In the genomic region with DNA sequence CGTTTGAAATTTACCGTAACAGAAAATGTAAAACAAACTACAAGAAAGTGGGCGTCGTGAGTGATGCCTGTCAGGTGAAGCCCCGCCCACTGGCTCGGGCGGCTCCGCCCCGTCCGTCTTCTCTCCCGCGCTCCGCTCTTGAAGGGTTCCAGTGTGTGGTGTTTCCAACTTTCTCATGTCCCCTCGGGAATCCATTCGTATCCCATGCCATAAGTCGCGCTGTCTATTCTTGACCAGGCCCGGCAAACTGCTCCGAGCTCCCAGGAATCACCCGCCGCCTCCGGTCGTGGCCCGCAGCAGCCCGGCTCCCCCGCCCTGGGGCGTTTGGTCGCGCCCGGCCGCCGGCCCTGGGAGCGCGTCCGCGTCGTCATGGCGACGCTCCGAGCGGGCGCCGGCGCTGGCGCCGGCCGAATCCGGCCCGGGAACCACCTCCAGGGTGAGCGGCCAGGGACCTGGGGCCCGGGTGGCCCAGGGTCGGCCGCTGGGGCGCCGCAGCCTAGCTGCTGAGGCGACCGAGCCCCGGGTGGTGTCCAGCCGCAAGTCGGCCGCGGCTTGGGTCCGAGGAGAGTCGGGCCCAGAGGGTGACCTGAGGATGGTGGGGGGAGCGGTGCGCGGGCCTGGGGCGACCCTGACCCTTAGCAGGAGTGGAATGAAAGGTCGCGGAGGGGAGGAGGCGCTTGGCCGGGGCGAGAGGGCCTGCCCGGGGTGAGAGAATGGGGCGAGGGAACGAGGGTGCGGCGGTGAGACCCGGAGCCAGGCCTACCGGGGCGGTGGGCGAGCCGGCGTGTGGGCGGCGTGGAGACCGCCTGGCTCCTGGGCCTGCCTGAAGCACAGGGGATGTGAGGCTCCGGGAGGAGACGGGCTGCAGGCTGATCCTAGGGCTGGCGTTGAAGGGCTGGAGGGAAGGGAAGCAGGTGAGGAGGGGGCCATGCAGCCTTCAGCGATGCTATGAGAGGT, we compare ENCODE assay signal across 1 cellular context.
A peak's percentile ranks its signal among the peaks of the same experiment; 100 is the strongest.
TF ChIP-seq lines count a peak whose summit lies in the region.

A gene (plus strand): TSS at position 375 of the 957 bp plus-strand sequence. CDS start 1,683 bp downstream, outside the sequence.

TF ChIP-seq in HepG2, 621 proteins besides CTCF, POLR2A, EP300 and RAD21 (continued from another document and continues in another):
- TF ChIP-seq, protein P1, sequence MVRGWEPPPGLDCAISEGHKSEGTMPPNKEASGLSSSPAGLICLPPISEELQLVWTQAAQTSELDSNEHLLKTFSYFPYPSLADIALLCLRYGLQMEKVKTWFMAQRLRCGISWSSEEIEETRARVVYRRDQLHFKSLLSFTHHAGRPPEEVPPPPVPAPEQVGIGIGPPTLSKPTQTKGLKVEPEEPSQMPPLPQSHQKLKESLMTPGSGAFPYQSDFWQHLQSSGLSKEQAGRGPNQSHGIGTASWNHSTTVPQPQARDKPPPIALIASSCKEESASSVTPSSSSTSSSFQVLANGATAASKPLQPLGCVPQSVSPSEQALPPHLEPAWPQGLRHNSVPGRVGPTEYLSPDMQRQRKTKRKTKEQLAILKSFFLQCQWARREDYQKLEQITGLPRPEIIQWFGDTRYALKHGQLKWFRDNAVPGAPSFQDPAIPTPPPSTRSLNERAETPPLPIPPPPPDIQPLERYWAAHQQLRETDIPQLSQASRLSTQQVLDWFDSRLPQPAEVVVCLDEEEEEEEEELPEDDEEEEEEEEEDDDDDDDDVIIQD (CRISPR knock-in tag; IDR thresholded peaks at IDR 0.05; ENCODE audit: low read depth): no peak
- no peak for TF ChIP-seq SMYD3 (CRISPR knock-in tag; IDR thresholded peaks at IDR 0.05)
- TF ChIP-seq REXO4 (CRISPR knock-in tag; IDR thresholded peaks at IDR 0.05; ENCODE audit: borderline replicate concordance): no peak
- TF ChIP-seq ZNF326 (CRISPR knock-in tag; IDR thresholded peaks at IDR 0.05; ENCODE audit: borderline replicate concordance): no peak
- TF ChIP-seq, protein P2, sequence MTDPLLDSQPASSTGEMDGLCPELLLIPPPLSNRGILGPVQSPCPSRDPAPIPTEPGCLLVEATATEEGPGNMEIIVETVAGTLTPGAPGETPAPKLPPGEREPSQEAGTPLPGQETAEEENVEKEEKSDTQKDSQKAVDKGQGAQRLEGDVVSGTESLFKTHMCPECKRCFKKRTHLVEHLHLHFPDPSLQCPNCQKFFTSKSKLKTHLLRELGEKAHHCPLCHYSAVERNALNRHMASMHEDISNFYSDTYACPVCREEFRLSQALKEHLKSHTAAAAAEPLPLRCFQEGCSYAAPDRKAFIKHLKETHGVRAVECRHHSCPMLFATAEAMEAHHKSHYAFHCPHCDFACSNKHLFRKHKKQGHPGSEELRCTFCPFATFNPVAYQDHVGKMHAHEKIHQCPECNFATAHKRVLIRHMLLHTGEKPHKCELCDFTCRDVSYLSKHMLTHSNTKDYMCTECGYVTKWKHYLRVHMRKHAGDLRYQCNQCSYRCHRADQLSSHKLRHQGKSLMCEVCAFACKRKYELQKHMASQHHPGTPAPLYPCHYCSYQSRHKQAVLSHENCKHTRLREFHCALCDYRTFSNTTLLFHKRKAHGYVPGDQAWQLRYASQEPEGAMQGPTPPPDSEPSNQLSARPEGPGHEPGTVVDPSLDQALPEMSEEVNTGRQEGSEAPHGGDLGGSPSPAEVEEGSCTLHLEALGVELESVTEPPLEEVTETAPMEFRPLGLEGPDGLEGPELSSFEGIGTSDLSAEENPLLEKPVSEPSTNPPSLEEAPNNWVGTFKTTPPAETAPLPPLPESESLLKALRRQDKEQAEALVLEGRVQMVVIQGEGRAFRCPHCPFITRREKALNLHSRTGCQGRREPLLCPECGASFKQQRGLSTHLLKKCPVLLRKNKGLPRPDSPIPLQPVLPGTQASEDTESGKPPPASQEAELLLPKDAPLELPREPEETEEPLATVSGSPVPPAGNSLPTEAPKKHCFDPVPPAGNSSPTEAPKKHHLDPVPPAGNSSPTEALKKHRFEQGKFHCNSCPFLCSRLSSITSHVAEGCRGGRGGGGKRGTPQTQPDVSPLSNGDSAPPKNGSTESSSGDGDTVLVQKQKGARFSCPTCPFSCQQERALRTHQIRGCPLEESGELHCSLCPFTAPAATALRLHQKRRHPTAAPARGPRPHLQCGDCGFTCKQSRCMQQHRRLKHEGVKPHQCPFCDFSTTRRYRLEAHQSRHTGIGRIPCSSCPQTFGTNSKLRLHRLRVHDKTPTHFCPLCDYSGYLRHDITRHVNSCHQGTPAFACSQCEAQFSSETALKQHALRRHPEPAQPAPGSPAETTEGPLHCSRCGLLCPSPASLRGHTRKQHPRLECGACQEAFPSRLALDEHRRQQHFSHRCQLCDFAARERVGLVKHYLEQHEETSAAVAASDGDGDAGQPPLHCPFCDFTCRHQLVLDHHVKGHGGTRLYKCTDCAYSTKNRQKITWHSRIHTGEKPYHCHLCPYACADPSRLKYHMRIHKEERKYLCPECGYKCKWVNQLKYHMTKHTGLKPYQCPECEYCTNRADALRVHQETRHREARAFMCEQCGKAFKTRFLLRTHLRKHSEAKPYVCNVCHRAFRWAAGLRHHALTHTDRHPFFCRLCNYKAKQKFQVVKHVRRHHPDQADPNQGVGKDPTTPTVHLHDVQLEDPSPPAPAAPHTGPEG (CRISPR knock-in tag; IDR thresholded peaks at IDR 0.05): no peak
- TF ChIP-seq GATAD1 (CRISPR knock-in tag; IDR thresholded peaks at IDR 0.05): no peak
- TF ChIP-seq, protein P3, sequence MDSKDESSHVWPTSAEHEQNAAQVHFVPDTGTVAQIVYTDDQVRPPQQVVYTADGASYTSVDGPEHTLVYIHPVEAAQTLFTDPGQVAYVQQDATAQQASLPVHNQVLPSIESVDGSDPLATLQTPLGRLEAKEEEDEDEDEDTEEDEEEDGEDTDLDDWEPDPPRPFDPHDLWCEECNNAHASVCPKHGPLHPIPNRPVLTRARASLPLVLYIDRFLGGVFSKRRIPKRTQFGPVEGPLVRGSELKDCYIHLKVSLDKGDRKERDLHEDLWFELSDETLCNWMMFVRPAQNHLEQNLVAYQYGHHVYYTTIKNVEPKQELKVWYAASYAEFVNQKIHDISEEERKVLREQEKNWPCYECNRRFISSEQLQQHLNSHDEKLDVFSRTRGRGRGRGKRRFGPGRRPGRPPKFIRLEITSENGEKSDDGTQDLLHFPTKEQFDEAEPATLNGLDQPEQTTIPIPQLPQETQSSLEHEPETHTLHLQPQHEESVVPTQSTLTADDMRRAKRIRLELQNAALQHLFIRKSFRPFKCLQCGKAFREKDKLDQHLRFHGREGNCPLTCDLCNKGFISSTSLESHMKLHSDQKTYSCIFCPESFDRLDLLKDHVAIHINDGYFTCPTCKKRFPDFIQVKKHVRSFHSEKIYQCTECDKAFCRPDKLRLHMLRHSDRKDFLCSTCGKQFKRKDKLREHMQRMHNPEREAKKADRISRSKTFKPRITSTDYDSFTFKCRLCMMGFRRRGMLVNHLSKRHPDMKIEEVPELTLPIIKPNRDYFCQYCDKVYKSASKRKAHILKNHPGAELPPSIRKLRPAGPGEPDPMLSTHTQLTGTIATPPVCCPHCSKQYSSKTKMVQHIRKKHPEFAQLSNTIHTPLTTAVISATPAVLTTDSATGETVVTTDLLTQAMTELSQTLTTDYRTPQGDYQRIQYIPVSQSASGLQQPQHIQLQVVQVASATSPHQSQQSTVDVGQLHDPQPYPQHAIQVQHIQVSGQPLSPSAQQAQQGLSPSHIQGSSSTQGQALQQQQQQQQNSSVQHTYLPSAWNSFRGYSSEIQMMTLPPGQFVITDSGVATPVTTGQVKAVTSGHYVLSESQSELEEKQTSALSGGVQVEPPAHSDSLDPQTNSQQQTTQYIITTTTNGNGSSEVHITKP (CRISPR knock-in tag; IDR thresholded peaks at IDR 0.05; ENCODE audit: low read depth): peak; percentile 99
- TF ChIP-seq, protein P4, sequence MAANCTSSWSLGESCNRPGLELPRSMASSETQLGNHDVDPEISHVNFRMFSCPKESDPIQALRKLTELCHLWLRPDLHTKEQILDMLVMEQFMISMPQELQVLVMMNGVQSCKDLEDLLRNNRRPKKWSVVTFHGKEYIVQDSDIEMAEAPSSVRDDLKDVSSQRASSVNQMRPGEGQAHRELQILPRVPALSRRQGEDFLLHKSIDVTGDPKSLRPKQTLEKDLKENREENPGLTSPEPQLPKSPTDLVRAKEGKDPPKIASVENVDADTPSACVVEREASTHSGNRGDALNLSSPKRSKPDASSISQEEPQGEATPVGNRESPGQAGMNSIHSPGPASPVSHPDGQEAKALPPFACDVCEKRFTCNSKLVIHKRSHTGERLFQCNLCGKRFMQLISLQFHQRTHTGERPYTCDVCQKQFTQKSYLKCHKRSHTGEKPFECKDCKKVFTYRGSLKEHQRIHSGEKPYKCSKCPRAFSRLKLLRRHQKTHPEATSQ (CRISPR knock-in tag; IDR thresholded peaks at IDR 0.05; ENCODE audit: borderline replicate concordance): no peak
- TF ChIP-seq TEAD2 (CRISPR knock-in tag; IDR thresholded peaks at IDR 0.05): no peak
- TF ChIP-seq SRSF4 (IDR thresholded peaks at IDR 0.05; ENCODE audit: low read depth, low read length, poor library complexity, severe bottlenecking): no peak
- TF ChIP-seq, protein P5, sequence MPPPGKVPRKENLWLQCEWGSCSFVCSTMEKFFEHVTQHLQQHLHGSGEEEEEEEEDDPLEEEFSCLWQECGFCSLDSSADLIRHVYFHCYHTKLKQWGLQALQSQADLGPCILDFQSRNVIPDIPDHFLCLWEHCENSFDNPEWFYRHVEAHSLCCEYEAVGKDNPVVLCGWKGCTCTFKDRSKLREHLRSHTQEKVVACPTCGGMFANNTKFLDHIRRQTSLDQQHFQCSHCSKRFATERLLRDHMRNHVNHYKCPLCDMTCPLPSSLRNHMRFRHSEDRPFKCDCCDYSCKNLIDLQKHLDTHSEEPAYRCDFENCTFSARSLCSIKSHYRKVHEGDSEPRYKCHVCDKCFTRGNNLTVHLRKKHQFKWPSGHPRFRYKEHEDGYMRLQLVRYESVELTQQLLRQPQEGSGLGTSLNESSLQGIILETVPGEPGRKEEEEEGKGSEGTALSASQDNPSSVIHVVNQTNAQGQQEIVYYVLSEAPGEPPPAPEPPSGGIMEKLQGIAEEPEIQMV (CRISPR knock-in tag; IDR thresholded peaks at IDR 0.05; ENCODE audit: low read depth): peak; percentile 61; the same call in 1 of the 2 replicates
- TF ChIP-seq PHF21A (CRISPR knock-in tag; IDR thresholded peaks at IDR 0.05): peak; percentile 31; the same call in 1 of the 2 replicates
- TF ChIP-seq, protein P6, sequence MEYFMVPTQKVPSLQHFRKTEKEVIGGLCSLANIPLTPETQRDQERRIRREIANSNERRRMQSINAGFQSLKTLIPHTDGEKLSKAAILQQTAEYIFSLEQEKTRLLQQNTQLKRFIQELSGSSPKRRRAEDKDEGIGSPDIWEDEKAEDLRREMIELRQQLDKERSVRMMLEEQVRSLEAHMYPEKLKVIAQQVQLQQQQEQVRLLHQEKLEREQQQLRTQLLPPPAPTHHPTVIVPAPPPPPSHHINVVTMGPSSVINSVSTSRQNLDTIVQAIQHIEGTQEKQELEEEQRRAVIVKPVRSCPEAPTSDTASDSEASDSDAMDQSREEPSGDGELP (IDR thresholded peaks at IDR 0.05; ENCODE audit: borderline replicate concordance, low read depth): no peak
- TF ChIP-seq, protein P7, sequence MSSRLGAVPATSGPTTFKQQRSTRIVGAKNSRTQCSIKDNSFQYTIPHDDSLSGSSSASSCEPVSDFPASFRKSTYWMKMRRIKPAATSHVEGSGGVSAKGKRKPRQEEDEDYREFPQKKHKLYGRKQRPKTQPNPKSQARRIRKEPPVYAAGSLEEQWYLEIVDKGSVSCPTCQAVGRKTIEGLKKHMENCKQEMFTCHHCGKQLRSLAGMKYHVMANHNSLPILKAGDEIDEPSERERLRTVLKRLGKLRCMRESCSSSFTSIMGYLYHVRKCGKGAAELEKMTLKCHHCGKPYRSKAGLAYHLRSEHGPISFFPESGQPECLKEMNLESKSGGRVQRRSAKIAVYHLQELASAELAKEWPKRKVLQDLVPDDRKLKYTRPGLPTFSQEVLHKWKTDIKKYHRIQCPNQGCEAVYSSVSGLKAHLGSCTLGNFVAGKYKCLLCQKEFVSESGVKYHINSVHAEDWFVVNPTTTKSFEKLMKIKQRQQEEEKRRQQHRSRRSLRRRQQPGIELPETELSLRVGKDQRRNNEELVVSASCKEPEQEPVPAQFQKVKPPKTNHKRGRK (CRISPR knock-in tag; IDR thresholded peaks at IDR 0.05): no peak
- TF ChIP-seq RBM22 (optimal IDR thresholded peaks at IDR 0.05; ENCODE audit: low read length): peak; percentile 59
- TF ChIP-seq, protein P8, sequence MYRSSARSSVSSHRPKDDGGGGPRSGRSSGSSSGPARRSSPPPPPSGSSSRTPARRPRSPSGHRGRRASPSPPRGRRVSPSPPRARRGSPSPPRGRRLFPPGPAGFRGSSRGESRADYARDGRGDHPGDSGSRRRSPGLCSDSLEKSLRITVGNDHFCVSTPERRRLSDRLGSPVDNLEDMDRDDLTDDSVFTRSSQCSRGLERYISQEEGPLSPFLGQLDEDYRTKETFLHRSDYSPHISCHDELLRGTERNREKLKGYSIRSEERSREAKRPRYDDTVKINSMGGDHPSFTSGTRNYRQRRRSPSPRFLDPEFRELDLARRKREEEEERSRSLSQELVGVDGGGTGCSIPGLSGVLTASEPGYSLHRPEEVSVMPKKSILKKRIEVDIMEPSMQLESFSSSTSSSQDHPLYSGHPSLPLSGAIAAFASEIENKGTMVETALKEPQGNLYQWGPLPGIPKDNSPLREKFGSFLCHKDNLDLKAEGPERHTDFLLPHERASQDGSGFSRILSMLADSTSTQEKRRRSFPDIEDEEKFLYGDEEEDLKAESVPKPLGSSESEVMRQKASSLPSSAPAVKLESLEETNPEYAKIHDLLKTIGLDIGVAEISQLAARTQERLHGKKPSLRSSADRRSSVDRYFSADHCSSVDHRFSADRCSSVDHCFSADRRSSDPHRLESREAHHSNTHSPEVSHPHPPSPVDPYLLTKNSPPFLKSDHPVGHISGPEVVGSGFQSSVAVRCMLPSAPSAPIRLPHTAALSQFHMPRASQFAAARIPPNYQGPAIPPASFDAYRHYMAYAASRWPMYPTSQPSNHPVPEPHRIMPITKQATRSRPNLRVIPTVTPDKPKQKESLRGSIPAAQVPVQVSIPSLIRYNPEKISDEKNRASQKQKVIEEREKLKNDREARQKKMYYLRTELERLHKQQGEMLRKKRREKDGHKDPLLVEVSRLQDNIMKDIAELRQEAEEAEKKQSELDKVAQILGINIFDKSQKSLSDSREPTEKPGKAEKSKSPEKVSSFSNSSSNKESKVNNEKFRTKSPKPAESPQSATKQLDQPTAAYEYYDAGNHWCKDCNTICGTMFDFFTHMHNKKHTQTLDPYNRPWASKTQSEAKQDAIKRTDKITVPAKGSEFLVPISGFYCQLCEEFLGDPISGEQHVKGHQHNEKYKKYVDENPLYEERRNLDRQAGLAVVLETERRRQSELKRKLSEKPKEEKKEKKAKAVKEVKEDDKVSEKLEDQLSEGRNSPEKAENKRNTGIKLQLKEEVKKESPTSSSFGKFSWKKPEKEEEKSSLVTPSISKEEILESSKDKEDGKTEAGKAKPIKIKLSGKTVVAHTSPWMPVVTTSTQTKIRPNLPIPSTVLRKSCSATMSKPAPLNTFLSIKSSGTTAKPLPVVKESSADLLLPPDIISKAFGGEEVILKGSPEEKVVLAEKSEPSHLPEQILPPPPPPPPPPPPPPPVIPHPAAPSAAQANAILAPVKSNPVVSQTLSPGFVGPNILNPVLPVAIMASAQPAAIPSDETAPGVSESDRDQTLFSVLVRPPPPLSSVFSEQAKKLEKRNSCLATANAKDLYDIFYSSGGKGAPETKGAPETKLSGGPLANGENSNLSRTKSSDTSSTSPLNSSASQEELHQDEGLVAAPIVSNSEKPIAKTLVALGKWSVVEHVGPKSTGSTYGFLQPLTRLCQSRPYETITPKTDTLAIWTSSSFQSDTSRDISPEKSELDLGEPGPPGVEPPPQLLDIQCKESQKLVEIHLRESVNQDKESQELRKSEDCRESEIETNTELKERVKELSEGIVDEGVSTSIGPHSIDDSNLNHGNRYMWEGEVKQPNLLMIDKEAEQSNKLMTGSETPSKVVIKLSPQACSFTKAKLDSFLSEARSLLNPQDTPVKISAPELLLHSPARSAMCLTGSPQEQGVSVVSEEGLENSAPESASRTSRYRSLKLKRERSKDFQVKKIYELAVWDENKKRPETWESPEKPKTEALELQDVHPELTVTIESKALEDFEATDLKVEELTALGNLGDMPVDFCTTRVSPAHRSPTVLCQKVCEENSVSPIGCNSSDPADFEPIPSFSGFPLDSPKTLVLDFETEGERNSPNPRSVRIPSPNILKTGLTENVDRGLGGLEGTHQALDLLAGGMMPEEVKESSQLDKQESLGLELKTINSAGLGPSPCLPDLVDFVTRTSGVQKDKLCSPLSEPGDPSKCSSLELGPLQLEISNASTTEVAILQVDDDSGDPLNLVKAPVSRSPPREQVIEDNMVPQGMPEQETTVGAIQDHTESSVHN (CRISPR knock-in tag; IDR thresholded peaks at IDR 0.05): no peak
- no peak for TF ChIP-seq ZNF850 (CRISPR knock-in tag; conservative IDR thresholded peaks at IDR 0.05)
- no peak for TF ChIP-seq ZNF17 (CRISPR knock-in tag; IDR thresholded peaks at IDR 0.05)
